25 cellular contexts compared by ENCODE assay signal in genomic region chr1:239899747-239900146, GRCh38.
"Had no signal": no experiment of that assay in that cellular context is flagged by ENCODE, and none has a peak within 500 bp of the region (broad histone marks: within the 10 kb centered on the region; RNA-seq: fewer than 3 reads in every experiment).

No MANE protein-coding gene starts in this region.

- H3K36me3 ChIP-seq: ascending aorta, ovary, upper lobe of left lung had no signal

- H3K27me3 Mint-ChIP-seq: activated naive CD8-positive, alpha-beta T cell treated with anti-CD3 and anti-CD28 coated beads, Interleukin-2, amount 50 U/mL, for 24 hours had no signal

- H3K27ac ChIP-seq: ascending aorta, ovary, testis, upper lobe of left lung had no signal

- H3K4me1 Mint-ChIP-seq: activated naive CD8-positive, alpha-beta T cell treated with anti-CD3 and anti-CD28 coated beads, Interleukin-2, amount 50 U/mL, for 24 hours had no signal

- H3K4me3 Mint-ChIP-seq: activated CD4-positive, alpha-beta memory T cell treated with anti-CD3 and anti-CD28 coated beads for 36 hours; activated naive CD8-positive, alpha-beta T cell treated with anti-CD3 and anti-CD28 coated beads, Interleukin-2, amount 50 U/mL, for 24 hours; natural killer cell; T-helper 1 cell treated with Interleukin-12 subunit alpha and Interleukin-12 subunit beta and Interleukin-4 antibody, amounts not matched to agents 30 μg/mL and 1 μg/mL, for 36 hours had no signal

- H3K4me3 ChIP-seq: ascending aorta, lung, ovary, smooth muscle cell, testis, upper lobe of left lung had no signal

- H3K27ac Mint-ChIP-seq: activated CD4-positive, alpha-beta memory T cell treated with anti-CD3 and anti-CD28 coated beads for 36 hours; activated naive CD8-positive, alpha-beta T cell treated with anti-CD3 and anti-CD28 coated beads, Interleukin-2, amount 50 U/mL, for 24 hours; natural killer cell; T-helper 1 cell treated with Interleukin-12 subunit alpha and Interleukin-12 subunit beta and Interleukin-4 antibody, amounts not matched to agents 30 μg/mL and 1 μg/mL, for 36 hours had no signal

- ATAC-seq: activated naive CD8-positive, alpha-beta T cell treated with anti-CD3 and anti-CD28 coated beads, Interleukin-2, amount 50 U/mL, for 24 hours; natural killer cell; sciatic nerve had no signal

- H3K9me3 Mint-ChIP-seq: activated CD4-positive, alpha-beta memory T cell treated with anti-CD3 and anti-CD28 coated beads for 36 hours; activated naive CD8-positive, alpha-beta T cell treated with anti-CD3 and anti-CD28 coated beads, Interleukin-2, amount 50 U/mL, for 24 hours; natural killer cell; T-helper 1 cell treated with Interleukin-12 subunit alpha and Interleukin-12 subunit beta and Interleukin-4 antibody, amounts not matched to agents 30 μg/mL and 1 μg/mL, for 36 hours had no signal

- H3K36me3 Mint-ChIP-seq: activated CD4-positive, alpha-beta memory T cell treated with anti-CD3 and anti-CD28 coated beads for 36 hours; natural killer cell had no signal

- H3K27me3 ChIP-seq: ascending aorta, ovary, testis, upper lobe of left lung had no signal

- DNase-seq: activated CD4-positive, alpha-beta memory T cell treated with anti-CD3 and anti-CD28 coated beads for 36 hours; activated CD4-positive, alpha-beta T cell treated with anti-CD3 and anti-CD28 coated beads for 48 hours; activated effector memory CD4-positive, alpha-beta T cell treated with Interleukin-2 at 50 U/mL for 16 hours; activated naive CD4-positive, alpha-beta T cell treated with anti-CD3 and anti-CD28 coated beads, Interleukin-2, amount 50 U/mL, for 16 hours; activated naive CD8-positive, alpha-beta T cell treated with anti-CD3 and anti-CD28 coated beads, Interleukin-2, amount 50 U/mL, for 24 hours; activated T-cell treated with anti-CD3 and anti-CD28 coated beads, Interleukin-2, amount 50 U/mL, for 48 hours; central memory CD4-positive, alpha-beta T cell; dermis blood vessel endothelial cell; effector CD8-positive, alpha-beta T cell; foreskin melanocyte; glutamatergic neuron; hippocampal formation; natural killer cell; ovary; stimulated activated CD4-positive, alpha-beta T cell treated with anti-CD3 and anti-CD28 coated beads, Interleukin-15, amount 100 ng/mL, for 24 hours; stimulated activated CD8-positive, alpha-beta memory T cell treated with anti-CD3 and anti-CD28 coated beads, Interleukin-4, amount 100 ng/mL, for 48 hours; stimulated activated naive CD4-positive, alpha-beta T cell; T1000; testis; upper lobe of left lung had no signal
